1 cellular context compared by ENCODE assay signal in the genomic region with DNA sequence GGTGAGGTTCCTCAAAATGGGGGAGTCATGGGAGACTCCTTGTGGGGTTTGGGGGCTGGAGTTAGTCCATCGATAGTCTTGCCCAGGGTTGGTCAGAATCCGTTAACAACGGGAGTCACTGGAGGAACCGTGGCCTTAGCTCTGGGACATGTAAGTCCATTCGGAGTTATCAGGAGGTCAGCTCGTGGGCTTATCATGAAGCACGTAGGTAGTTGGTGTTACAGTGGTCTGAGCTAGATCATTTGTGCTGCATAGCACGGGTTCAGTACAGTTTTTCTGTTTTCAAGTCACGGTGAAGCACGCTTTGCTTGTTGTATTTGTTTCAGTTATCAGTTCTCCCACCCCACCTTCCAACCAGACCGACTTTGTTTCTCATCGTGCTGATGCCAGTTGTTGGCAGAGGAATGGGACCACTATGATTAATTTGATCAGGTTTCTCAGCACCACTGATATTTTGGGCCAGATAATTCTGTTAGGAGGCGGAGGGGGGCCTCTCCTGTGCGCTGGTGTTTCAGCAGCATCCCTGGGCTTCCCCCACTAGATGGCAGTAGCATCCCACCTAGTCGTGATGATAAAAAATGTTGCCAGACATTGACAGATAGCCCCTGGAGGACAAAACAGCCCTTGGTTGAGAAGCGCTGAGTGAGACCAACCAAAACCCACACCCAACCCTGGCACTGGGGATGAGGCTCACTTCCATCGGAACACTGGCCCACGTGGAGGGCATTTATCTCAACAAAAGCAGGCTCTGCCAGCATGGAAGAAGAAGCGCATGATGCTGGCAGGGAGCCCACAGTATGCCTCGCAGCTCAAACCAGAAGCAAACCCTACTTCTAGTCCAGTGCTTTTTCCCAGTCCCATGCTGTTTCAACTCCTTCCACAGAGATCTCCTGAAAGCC.
TF ChIP-seq lines count a peak whose summit lies in the region.

No MANE protein-coding gene starts in this region.

TF ChIP-seq in GM12878, 131 proteins besides CTCF, POLR2A, EP300 and RAD21:
- TF ChIP-seq JUNB (IDR thresholded peaks at IDR 0.05) (peak; percentile 45; the same call in 1 of the 2 replicates), SMC3 (IDR thresholded peaks at IDR 0.05; ENCODE audit: borderline replicate concordance, low read length) (peak; percentile 99), BHLHE40 (IDR thresholded peaks at IDR 0.05; ENCODE audit: borderline replicate concordance in 1 of 2, low read depth in 2 of 2, low read length in 1 of 2) (0 out of 4 replicates have a peak, but pooled peaks of 1 of the 2 experiments have one; percentile 9), RELA (IDR thresholded peaks at IDR 0.05; ENCODE audit: borderline replicate concordance, partially characterized antibody) (peak; percentile 39), YY1 (IDR thresholded peaks at IDR 0.05; ENCODE audit: low read depth, low read length) (peak; percentile 83), RBBP5 (conservative IDR thresholded peaks at IDR 0.05) (no peak), MEF2A (IDR thresholded peaks at IDR 0.05; ENCODE audit: insufficient read depth, low read depth, low read length) (0 out of 2 replicates have a peak, but pooled peaks have one; percentile 19), RB1 (IDR thresholded peaks at IDR 0.05; ENCODE audit: borderline replicate concordance) (peak; percentile 35; the same call in 1 of the 2 replicates)
- TF ChIP-seq, protein P1, sequence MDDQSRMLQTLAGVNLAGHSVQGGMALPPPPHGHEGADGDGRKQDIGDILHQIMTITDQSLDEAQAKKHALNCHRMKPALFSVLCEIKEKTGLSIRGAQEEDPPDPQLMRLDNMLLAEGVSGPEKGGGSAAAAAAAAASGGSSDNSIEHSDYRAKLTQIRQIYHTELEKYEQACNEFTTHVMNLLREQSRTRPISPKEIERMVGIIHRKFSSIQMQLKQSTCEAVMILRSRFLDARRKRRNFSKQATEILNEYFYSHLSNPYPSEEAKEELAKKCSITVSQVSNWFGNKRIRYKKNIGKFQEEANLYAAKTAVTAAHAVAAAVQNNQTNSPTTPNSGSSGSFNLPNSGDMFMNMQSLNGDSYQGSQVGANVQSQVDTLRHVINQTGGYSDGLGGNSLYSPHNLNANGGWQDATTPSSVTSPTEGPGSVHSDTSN (IDR thresholded peaks at IDR 0.05; ENCODE audit: insufficient replicate concordance, low read depth, low read length): peak; percentile 91
- TF ChIP-seq, protein P2, sequence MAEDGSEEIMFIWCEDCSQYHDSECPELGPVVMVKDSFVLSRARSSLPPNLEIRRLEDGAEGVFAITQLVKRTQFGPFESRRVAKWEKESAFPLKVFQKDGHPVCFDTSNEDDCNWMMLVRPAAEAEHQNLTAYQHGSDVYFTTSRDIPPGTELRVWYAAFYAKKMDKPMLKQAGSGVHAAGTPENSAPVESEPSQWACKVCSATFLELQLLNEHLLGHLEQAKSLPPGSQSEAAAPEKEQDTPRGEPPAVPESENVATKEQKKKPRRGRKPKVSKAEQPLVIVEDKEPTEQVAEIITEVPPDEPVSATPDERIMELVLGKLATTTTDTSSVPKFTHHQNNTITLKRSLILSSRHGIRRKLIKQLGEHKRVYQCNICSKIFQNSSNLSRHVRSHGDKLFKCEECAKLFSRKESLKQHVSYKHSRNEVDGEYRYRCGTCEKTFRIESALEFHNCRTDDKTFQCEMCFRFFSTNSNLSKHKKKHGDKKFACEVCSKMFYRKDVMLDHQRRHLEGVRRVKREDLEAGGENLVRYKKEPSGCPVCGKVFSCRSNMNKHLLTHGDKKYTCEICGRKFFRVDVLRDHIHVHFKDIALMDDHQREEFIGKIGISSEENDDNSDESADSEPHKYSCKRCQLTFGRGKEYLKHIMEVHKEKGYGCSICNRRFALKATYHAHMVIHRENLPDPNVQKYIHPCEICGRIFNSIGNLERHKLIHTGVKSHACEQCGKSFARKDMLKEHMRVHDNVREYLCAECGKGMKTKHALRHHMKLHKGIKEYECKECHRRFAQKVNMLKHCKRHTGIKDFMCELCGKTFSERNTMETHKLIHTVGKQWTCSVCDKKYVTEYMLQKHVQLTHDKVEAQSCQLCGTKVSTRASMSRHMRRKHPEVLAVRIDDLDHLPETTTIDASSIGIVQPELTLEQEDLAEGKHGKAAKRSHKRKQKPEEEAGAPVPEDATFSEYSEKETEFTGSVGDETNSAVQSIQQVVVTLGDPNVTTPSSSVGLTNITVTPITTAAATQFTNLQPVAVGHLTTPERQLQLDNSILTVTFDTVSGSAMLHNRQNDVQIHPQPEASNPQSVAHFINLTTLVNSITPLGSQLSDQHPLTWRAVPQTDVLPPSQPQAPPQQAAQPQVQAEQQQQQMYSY (CRISPR knock-in tag; IDR thresholded peaks at IDR 0.05): no peak
- TF ChIP-seq, protein P3, sequence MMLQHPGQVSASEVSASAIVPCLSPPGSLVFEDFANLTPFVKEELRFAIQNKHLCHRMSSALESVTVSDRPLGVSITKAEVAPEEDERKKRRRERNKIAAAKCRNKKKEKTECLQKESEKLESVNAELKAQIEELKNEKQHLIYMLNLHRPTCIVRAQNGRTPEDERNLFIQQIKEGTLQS (IDR thresholded peaks at IDR 0.05; ENCODE audit: borderline replicate concordance, extremely low read depth, low read depth, low read length): no peak
- TF ChIP-seq, protein P4, sequence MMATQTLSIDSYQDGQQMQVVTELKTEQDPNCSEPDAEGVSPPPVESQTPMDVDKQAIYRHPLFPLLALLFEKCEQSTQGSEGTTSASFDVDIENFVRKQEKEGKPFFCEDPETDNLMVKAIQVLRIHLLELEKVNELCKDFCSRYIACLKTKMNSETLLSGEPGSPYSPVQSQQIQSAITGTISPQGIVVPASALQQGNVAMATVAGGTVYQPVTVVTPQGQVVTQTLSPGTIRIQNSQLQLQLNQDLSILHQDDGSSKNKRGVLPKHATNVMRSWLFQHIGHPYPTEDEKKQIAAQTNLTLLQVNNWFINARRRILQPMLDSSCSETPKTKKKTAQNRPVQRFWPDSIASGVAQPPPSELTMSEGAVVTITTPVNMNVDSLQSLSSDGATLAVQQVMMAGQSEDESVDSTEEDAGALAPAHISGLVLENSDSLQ (IDR thresholded peaks at IDR 0.05): peak; percentile 92
